ENCODE assay signal across 1 cellular context in the genomic region with DNA sequence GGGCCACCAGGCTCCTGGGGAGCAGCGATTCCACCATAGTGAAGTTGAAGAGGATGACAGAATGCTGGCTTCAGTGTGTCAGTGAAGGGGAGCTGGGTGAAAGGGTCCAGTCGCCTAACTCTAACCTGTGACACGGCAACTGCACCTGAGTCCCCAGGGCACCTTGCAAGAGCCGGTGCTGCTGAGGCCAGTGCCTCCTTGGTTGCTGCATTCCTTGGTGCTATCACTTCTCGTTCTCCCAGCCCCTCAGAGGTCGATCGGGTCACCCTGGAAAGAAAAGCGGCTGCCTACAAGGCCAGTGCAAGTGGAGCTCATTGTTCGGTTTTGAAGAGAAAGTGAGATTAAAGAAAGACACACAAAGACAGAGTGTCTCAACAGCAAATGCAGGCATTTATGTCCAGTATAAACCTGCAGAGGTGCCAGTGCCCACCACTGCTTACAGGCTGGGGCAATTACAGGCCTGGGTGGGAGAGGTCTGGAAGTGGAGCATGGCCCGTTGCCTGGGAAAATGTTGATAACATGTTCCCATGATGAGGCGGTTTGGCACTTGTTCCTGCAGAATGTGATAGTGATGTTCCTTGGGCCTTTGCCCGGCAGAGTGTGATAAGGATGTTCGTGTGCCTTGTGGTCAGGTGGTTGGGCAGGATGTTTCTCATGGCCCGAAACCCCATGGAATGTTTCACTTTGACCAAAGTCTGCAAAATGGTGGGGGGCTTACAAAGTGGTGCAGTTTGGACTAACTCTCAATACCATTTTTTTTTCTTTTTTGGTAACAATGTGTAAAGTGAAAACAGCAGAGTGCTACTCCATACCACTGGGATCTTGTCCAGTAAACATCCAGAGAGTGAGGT.
TF ChIP-seq lines count a peak whose summit lies in the region.

No MANE protein-coding gene starts in this region.

TF ChIP-seq in K562, 482 proteins besides CTCF, POLR2A, EP300 and RAD21 (continued from another document and continues in another):
- TF ChIP-seq ZMIZ1 (IDR thresholded peaks at IDR 0.05; ENCODE audit: low read depth in 2 of 2, low read length in 2 of 2): peak in 1 of 2 experiments; percentile 90; a peak in 2 of 4 replicates
- no peak for TF ChIP-seq PTRF (tag; IDR thresholded peaks at IDR 0.05)
- TF ChIP-seq ZNF785 (CRISPR knock-in tag; IDR thresholded peaks at IDR 0.05): no peak
- no peak for TF ChIP-seq NUFIP1 (IDR thresholded peaks at IDR 0.05; ENCODE audit: partially characterized antibody)
- peak; percentile 84 for TF ChIP-seq CREM (IDR thresholded peaks at IDR 0.05; ENCODE audit: low read depth)
- peak; percentile 69; the same call in 1 of the 2 replicates for TF ChIP-seq LCOR (CRISPR knock-in tag; IDR thresholded peaks at IDR 0.05)
- TF ChIP-seq, protein P1, sequence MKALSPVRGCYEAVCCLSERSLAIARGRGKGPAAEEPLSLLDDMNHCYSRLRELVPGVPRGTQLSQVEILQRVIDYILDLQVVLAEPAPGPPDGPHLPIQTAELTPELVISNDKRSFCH (CRISPR knock-in tag; IDR thresholded peaks at IDR 0.05): no peak
- TF ChIP-seq, protein P1 (tag; IDR thresholded peaks at IDR 0.05): no peak
- peak; percentile 85; the same call in 1 of the 2 replicates for TF ChIP-seq MBD2 (IDR thresholded peaks at IDR 0.05; ENCODE audit: borderline replicate concordance, low read depth)
- TF ChIP-seq, protein P2, sequence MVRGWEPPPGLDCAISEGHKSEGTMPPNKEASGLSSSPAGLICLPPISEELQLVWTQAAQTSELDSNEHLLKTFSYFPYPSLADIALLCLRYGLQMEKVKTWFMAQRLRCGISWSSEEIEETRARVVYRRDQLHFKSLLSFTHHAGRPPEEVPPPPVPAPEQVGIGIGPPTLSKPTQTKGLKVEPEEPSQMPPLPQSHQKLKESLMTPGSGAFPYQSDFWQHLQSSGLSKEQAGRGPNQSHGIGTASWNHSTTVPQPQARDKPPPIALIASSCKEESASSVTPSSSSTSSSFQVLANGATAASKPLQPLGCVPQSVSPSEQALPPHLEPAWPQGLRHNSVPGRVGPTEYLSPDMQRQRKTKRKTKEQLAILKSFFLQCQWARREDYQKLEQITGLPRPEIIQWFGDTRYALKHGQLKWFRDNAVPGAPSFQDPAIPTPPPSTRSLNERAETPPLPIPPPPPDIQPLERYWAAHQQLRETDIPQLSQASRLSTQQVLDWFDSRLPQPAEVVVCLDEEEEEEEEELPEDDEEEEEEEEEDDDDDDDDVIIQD (CRISPR knock-in tag; IDR thresholded peaks at IDR 0.05): peak; percentile 93
- no peak for TF ChIP-seq MEIS2 (IDR thresholded peaks at IDR 0.05; ENCODE audit: partially characterized antibody)
- TF ChIP-seq TFAM (CRISPR knock-in tag; conservative IDR thresholded peaks at IDR 0.05): no peak
- TF ChIP-seq RNF2 (IDR thresholded peaks at IDR 0.05): peak; percentile 92
- no peak for TF ChIP-seq XRCC3 (IDR thresholded peaks at IDR 0.05)
- no peak for TF ChIP-seq ZNF347 (CRISPR knock-in tag; IDR thresholded peaks at IDR 0.05; ENCODE audit: low read depth)
- TF ChIP-seq NCOR1 (IDR thresholded peaks at IDR 0.05): peak; percentile 97
- peak; percentile 89 for TF ChIP-seq GATA2 (CRISPR knock-in tag; IDR thresholded peaks at IDR 0.05)
- no peak for TF ChIP-seq CBX5 (IDR thresholded peaks at IDR 0.05; ENCODE audit: borderline replicate concordance, low read depth)
- no peak for TF ChIP-seq ZFPM2 (CRISPR knock-in tag; IDR thresholded peaks at IDR 0.05)
- no peak for TF ChIP-seq POLR2H (tag; IDR thresholded peaks at IDR 0.05; ENCODE audit: low read depth)
- TF ChIP-seq PHF8 (IDR thresholded peaks at IDR 0.05; ENCODE audit: borderline replicate concordance, low read length): no peak
- no peak for TF ChIP-seq ZNF830 (CRISPR knock-in tag; IDR thresholded peaks at IDR 0.05)
- TF ChIP-seq XRCC5 (IDR thresholded peaks at IDR 0.05; ENCODE audit: low read depth, low read length): no peak
- TF ChIP-seq ZNF644 (tag; IDR thresholded peaks at IDR 0.05; ENCODE audit: low read depth): peak; percentile 90
- no peak for TF ChIP-seq ZC3H11A (IDR thresholded peaks at IDR 0.05; ENCODE audit: low read depth, low read length)
- TF ChIP-seq MEF2A (IDR thresholded peaks at IDR 0.05; ENCODE audit: control insufficient read depth, low read depth, low read length): no peak
- no peak for TF ChIP-seq ZBTB49 (CRISPR knock-in tag; IDR thresholded peaks at IDR 0.05; ENCODE audit: borderline replicate concordance)
- TF ChIP-seq ZNF395 (CRISPR knock-in tag; IDR thresholded peaks at IDR 0.05): peak; percentile 97
- no peak for TF ChIP-seq FOXA1 (IDR thresholded peaks at IDR 0.05; ENCODE audit: borderline replicate concordance)
- TF ChIP-seq ZNF79 (CRISPR knock-in tag; IDR thresholded peaks at IDR 0.05; ENCODE audit: low read depth): peak; percentile 53; the same call in 1 of the 2 replicates
- TF ChIP-seq ZNF133 (CRISPR knock-in tag; IDR thresholded peaks at IDR 0.05): peak; percentile 35; the same call in 1 of the 2 replicates
- TF ChIP-seq, protein P3, sequence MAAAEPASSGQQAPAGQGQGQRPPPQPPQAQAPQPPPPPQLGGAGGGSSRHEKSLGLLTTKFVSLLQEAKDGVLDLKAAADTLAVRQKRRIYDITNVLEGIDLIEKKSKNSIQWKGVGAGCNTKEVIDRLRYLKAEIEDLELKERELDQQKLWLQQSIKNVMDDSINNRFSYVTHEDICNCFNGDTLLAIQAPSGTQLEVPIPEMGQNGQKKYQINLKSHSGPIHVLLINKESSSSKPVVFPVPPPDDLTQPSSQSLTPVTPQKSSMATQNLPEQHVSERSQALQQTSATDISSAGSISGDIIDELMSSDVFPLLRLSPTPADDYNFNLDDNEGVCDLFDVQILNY (CRISPR knock-in tag; IDR thresholded peaks at IDR 0.05): no peak
- TF ChIP-seq, protein P4, sequence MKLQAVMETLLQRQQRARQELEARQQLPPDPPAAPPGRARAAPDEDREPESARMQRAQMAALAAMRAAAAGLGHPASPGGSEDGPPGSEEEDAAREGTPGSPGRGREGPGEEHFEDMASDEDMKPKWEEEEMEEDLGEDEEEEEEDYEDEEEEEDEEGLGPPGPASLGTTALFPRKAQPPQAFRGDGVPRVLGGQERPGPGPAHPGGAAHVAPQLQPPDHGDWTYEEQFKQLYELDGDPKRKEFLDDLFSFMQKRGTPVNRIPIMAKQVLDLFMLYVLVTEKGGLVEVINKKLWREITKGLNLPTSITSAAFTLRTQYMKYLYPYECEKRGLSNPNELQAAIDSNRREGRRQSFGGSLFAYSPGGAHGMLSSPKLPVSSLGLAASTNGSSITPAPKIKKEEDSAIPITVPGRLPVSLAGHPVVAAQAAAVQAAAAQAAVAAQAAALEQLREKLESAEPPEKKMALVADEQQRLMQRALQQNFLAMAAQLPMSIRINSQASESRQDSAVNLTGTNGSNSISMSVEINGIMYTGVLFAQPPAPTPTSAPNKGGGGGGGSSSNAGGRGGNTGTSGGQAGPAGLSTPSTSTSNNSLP (IDR thresholded peaks at IDR 0.05; ENCODE audit: borderline replicate concordance, low read depth, low read length): peak; percentile 38; the same call in 1 of the 2 replicates
- TF ChIP-seq THRA (IDR thresholded peaks at IDR 0.05): no peak
- TF ChIP-seq KHSRP (IDR thresholded peaks at IDR 0.05): no peak
- TF ChIP-seq, protein P5, sequence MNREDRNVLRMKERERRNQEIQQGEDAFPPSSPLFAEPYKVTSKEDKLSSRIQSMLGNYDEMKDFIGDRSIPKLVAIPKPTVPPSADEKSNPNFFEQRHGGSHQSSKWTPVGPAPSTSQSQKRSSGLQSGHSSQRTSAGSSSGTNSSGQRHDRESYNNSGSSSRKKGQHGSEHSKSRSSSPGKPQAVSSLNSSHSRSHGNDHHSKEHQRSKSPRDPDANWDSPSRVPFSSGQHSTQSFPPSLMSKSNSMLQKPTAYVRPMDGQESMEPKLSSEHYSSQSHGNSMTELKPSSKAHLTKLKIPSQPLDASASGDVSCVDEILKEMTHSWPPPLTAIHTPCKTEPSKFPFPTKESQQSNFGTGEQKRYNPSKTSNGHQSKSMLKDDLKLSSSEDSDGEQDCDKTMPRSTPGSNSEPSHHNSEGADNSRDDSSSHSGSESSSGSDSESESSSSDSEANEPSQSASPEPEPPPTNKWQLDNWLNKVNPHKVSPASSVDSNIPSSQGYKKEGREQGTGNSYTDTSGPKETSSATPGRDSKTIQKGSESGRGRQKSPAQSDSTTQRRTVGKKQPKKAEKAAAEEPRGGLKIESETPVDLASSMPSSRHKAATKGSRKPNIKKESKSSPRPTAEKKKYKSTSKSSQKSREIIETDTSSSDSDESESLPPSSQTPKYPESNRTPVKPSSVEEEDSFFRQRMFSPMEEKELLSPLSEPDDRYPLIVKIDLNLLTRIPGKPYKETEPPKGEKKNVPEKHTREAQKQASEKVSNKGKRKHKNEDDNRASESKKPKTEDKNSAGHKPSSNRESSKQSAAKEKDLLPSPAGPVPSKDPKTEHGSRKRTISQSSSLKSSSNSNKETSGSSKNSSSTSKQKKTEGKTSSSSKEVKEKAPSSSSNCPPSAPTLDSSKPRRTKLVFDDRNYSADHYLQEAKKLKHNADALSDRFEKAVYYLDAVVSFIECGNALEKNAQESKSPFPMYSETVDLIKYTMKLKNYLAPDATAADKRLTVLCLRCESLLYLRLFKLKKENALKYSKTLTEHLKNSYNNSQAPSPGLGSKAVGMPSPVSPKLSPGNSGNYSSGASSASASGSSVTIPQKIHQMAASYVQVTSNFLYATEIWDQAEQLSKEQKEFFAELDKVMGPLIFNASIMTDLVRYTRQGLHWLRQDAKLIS (CRISPR knock-in tag; IDR thresholded peaks at IDR 0.05): peak; percentile 0; the same call in 1 of the 2 replicates
- TF ChIP-seq, protein P6, sequence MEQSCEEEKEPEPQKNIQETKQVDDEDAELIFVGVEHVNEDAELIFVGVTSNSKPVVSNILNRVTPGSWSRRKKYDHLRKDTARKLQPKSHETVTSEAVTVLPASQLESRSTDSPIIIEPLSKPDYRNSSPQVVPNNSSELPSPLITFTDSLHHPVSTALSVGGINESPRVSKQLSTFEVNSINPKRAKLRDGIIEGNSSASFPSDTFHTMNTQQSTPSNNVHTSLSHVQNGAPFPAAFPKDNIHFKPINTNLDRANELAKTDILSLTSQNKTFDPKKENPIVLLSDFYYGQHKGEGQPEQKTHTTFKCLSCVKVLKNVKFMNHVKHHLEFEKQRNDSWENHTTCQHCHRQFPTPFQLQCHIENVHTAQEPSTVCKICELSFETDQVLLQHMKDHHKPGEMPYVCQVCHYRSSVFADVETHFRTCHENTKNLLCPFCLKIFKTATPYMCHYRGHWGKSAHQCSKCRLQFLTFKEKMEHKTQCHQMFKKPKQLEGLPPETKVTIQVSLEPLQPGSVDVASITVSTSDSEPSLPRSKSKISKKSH (CRISPR knock-in tag; IDR thresholded peaks at IDR 0.05): no peak
- no peak for TF ChIP-seq POU5F1 (IDR thresholded peaks at IDR 0.05; ENCODE audit: borderline replicate concordance, low read depth, low read length, partially characterized antibody)
- peak; percentile 92 for TF ChIP-seq ZNF197 (CRISPR knock-in tag; IDR thresholded peaks at IDR 0.05; ENCODE audit: low read depth)
